In genomic region chr2:106609780-106610179, GRCh38 we compare ENCODE assay signal across 40 cellular contexts.
"Had no signal": no experiment of that assay in that cellular context is flagged by ENCODE, and none has a peak within 500 bp of the region (broad histone marks: within the 10 kb centered on the region; RNA-seq: fewer than 3 reads in every experiment).

No MANE protein-coding gene starts in this region.

- H3K4me1 ChIP-seq: adrenal gland, ascending aorta, breast epithelium had no signal

- H3K9me3 Mint-ChIP-seq: activated naive CD4-positive, alpha-beta T cell treated with anti-CD3 and anti-CD28 coated beads, Interleukin-2, amount 10 ng/mL, durations not matched to agents 7 days and 5 days; activated naive CD4-positive, alpha-beta T cell treated with anti-CD3 and anti-CD28 coated beads, Interleukin-2, amount 50 U/mL, for 24 hours; activated naive CD4-positive, alpha-beta T cell treated with anti-CD3 and anti-CD28 coated beads, Interleukin-2, amount 50 U/mL, for 72 hours; activated naive CD8-positive, alpha-beta T cell treated with anti-CD3 and anti-CD28 coated beads for 36 hours; activated T-cell treated with anti-CD3 and anti-CD28 coated beads, Interleukin-2, amount 50 U/mL, for 24 hours; activated T-cell treated with anti-CD3 and anti-CD28 coated beads, Interleukin-2, amount 50 U/mL, for 4 hours; activated T-helper 1 cell treated with anti-CD3 and anti-CD28 coated beads, Interleukin-12 subunit alpha, Interleukin-12 subunit beta, Interleukin-2, Interleukin-4 antibody, amounts not matched to agents 30 ng/mL and 10 ng/mL and 1 ng/mL, durations not matched to agents 14 hours and 24 hours and 36 hours; activated T-helper 2 cell treated with anti-CD3 and anti-CD28 coated beads, Interferon-gamma antibody, Interleukin-2, Interleukin-4, amounts not matched to agents 10 μg/mL and 5 μg/mL and 100 μg/mL, durations not matched to agents 14 hours and 24 hours and 36 hours; central memory CD8-positive, alpha-beta T cell had no signal

- H3K4me3 ChIP-seq: adrenal gland, ascending aorta, body of pancreas, breast epithelium, cardiac muscle cell had no signal

- H3K4me1 Mint-ChIP-seq: activated naive CD4-positive, alpha-beta T cell treated with anti-CD3 and anti-CD28 coated beads, Interleukin-2, amount 10 ng/mL, durations not matched to agents 7 days and 5 days; activated naive CD4-positive, alpha-beta T cell treated with anti-CD3 and anti-CD28 coated beads, Interleukin-2, amount 50 U/mL, for 24 hours; activated naive CD8-positive, alpha-beta T cell treated with anti-CD3 and anti-CD28 coated beads for 36 hours; activated naive CD8-positive, alpha-beta T cell treated with anti-CD3 and anti-CD28 coated beads, Interleukin-2, amount 10 ng/mL, durations not matched to agents 7 days and 5 days; activated naive CD8-positive, alpha-beta T cell treated with anti-CD3 and anti-CD28 coated beads, Interleukin-2, amount 50 U/mL, for 24 hours; activated T-helper 17 cell treated with anti-CD3 and anti-CD28 coated beads, Interleukin-2, amount 50 U/mL, for 72 hours; brain; central memory CD8-positive, alpha-beta T cell had no signal

- H3K27me3 Mint-ChIP-seq: activated naive CD8-positive, alpha-beta T cell treated with anti-CD3 and anti-CD28 coated beads for 36 hours had no signal

- H3K27ac ChIP-seq: adrenal gland, ascending aorta, body of pancreas, brain microvascular endothelial cell, breast epithelium, cardiac muscle cell had no signal

- DNase-seq: activated effector memory CD4-positive, alpha-beta T cell treated with anti-CD3 and anti-CD28 coated beads, Interleukin-2, amount 50 U/mL, for 16 hours; activated effector memory CD4-positive, alpha-beta T cell treated with Interleukin-2 at 50 U/mL for 16 hours; activated gamma-delta T cell; activated gamma-delta T cell treated with Interleukin-2 at 50 U/mL for 16 hours; activated naive CD4-positive, alpha-beta T cell; activated naive CD4-positive, alpha-beta T cell treated with anti-CD3 and anti-CD28 coated beads for 36 hours; activated naive CD4-positive, alpha-beta T cell treated with anti-CD3 and anti-CD28 coated beads, Interleukin-2, amount 10 ng/mL, durations not matched to agents 7 days and 5 days; activated naive CD4-positive, alpha-beta T cell treated with anti-CD3 and anti-CD28 coated beads, Interleukin-2, amount 50 U/mL, for 16 hours; activated naive CD8-positive, alpha-beta T cell treated with anti-CD3 and anti-CD28 coated beads for 36 hours; activated naive CD8-positive, alpha-beta T cell treated with anti-CD3 and anti-CD28 coated beads, Interleukin-2, amount 10 ng/mL, durations not matched to agents 7 days and 5 days; activated naive CD8-positive, alpha-beta T cell treated with anti-CD3 and anti-CD28 coated beads, Interleukin-2, amount 50 U/mL, for 24 hours; activated T-cell treated with anti-CD3 and anti-CD28 coated beads for 4 hours; activated T-cell treated with anti-CD3 and anti-CD28 coated beads, Interleukin-2, amount 50 U/mL, for 1 hour; activated T-cell treated with anti-CD3 and anti-CD28 coated beads, Interleukin-2, amount 50 U/mL, for 24 hours; activated T-cell treated with anti-CD3 and anti-CD28 coated beads, Interleukin-2, amount 50 U/mL, for 4 hours; activated T-cell treated with anti-CD3 and anti-CD28 coated beads, Interleukin-2, amount 50 U/mL, for 48 hours; activated T-cell treated with anti-CD3 and anti-CD28 coated beads, Interleukin-2, amount 50 U/mL, for 72 hours; adrenal gland; amniotic stem cell; amygdala; anterior cingulate cortex; aorta; body of pancreas; brain microvascular endothelial cell; caudate nucleus; central memory CD4-positive, alpha-beta T cell; cerebellar nuclear complex had no signal

- H3K27me3 ChIP-seq: adrenal gland, ascending aorta, body of pancreas, brain microvascular endothelial cell, breast epithelium, cardiac muscle cell had no signal

- H3K9me3 ChIP-seq: adrenal gland, ascending aorta had no signal

- H3K36me3 ChIP-seq: adrenal gland, ascending aorta, brain microvascular endothelial cell, breast epithelium, cardiac muscle cell had no signal

- H3K4me3 Mint-ChIP-seq: activated naive CD4-positive, alpha-beta T cell treated with anti-CD3 and anti-CD28 coated beads for 36 hours; activated naive CD4-positive, alpha-beta T cell treated with anti-CD3 and anti-CD28 coated beads, Interleukin-2, amount 10 ng/mL, durations not matched to agents 7 days and 5 days; activated naive CD4-positive, alpha-beta T cell treated with anti-CD3 and anti-CD28 coated beads, Interleukin-2, amount 50 U/mL, for 24 hours; activated naive CD8-positive, alpha-beta T cell; activated naive CD8-positive, alpha-beta T cell treated with anti-CD3 and anti-CD28 coated beads for 36 hours; activated naive CD8-positive, alpha-beta T cell treated with anti-CD3 and anti-CD28 coated beads, Interleukin-2, amount 10 ng/mL, durations not matched to agents 7 days and 5 days; activated naive CD8-positive, alpha-beta T cell treated with anti-CD3 and anti-CD28 coated beads, Interleukin-2, amount 50 U/mL, for 24 hours; activated T-cell treated with anti-CD3 and anti-CD28 coated beads, Interleukin-2, amount 50 U/mL, for 24 hours; activated T-cell treated with anti-CD3 and anti-CD28 coated beads, Interleukin-2, amount 50 U/mL, for 4 hours; activated T-cell treated with anti-CD3 and anti-CD28 coated beads, Interleukin-2, amount 50 U/mL, for 72 hours; activated T-helper 1 cell treated with anti-CD3 and anti-CD28 coated beads, Interleukin-12 subunit alpha, Interleukin-12 subunit beta, Interleukin-2, Interleukin-4 antibody, amounts not matched to agents 30 ng/mL and 10 ng/mL and 1 ng/mL, durations not matched to agents 14 hours and 24 hours and 36 hours; activated T-helper 17 cell treated with anti-CD3 and anti-CD28 coated beads, Interleukin-2, amount 50 U/mL, for 72 hours; brain; central memory CD8-positive, alpha-beta T cell had no signal

- FAIRE-seq: astrocyte, bronchial epithelial cell had no signal

- H3K27ac Mint-ChIP-seq: activated naive CD4-positive, alpha-beta T cell treated with anti-CD3 and anti-CD28 coated beads for 36 hours; activated naive CD4-positive, alpha-beta T cell treated with anti-CD3 and anti-CD28 coated beads, Interleukin-2, amount 10 ng/mL, durations not matched to agents 7 days and 5 days; activated naive CD4-positive, alpha-beta T cell treated with anti-CD3 and anti-CD28 coated beads, Interleukin-2, amount 50 U/mL, for 24 hours; activated naive CD4-positive, alpha-beta T cell treated with anti-CD3 and anti-CD28 coated beads, Interleukin-2, amount 50 U/mL, for 72 hours; activated naive CD8-positive, alpha-beta T cell; activated naive CD8-positive, alpha-beta T cell treated with anti-CD3 and anti-CD28 coated beads for 36 hours; activated naive CD8-positive, alpha-beta T cell treated with anti-CD3 and anti-CD28 coated beads, Interleukin-2, amount 10 ng/mL, durations not matched to agents 7 days and 5 days; activated naive CD8-positive, alpha-beta T cell treated with anti-CD3 and anti-CD28 coated beads, Interleukin-2, amount 50 U/mL, for 24 hours; activated T-cell treated with anti-CD3 and anti-CD28 coated beads, Interleukin-2, amount 50 U/mL, for 24 hours; activated T-cell treated with anti-CD3 and anti-CD28 coated beads, Interleukin-2, amount 50 U/mL, for 72 hours; activated T-helper 1 cell treated with anti-CD3 and anti-CD28 coated beads, Interleukin-12 subunit alpha, Interleukin-12 subunit beta, Interleukin-2, Interleukin-4 antibody, amounts not matched to agents 30 ng/mL and 10 ng/mL and 1 ng/mL, durations not matched to agents 14 hours and 24 hours and 36 hours; activated T-helper 17 cell treated with anti-CD3 and anti-CD28 coated beads, Interleukin-2, amount 50 U/mL, for 72 hours; activated T-helper 2 cell treated with anti-CD3 and anti-CD28 coated beads, Interferon-gamma antibody, Interleukin-2, Interleukin-4, amounts not matched to agents 10 μg/mL and 5 μg/mL and 100 μg/mL, durations not matched to agents 14 hours and 24 hours and 36 hours; brain had no signal

- ATAC-seq: activated naive CD4-positive, alpha-beta T cell treated with anti-CD3 and anti-CD28 coated beads, Interleukin-2, amount 50 U/mL, for 72 hours; activated naive CD8-positive, alpha-beta T cell treated with anti-CD3 and anti-CD28 coated beads, Interleukin-2, amount 50 U/mL, for 24 hours; activated T-cell treated with anti-CD3 and anti-CD28 coated beads, Interleukin-2, amount 50 U/mL, for 4 hours; activated T-cell treated with anti-CD3 and anti-CD28 coated beads, Interleukin-2, amount 50 U/mL, for 72 hours; activated T-helper 17 cell treated with anti-CD3 and anti-CD28 coated beads, Interleukin-2, amount 50 U/mL, for 72 hours; body of pancreas had no signal

- H3K36me3 Mint-ChIP-seq: activated naive CD4-positive, alpha-beta T cell treated with anti-CD3 and anti-CD28 coated beads, Interleukin-2, amount 10 ng/mL, durations not matched to agents 7 days and 5 days; activated naive CD4-positive, alpha-beta T cell treated with anti-CD3 and anti-CD28 coated beads, Interleukin-2, amount 50 U/mL, for 24 hours; activated naive CD8-positive, alpha-beta T cell; activated naive CD8-positive, alpha-beta T cell treated with anti-CD3 and anti-CD28 coated beads for 36 hours; activated naive CD8-positive, alpha-beta T cell treated with anti-CD3 and anti-CD28 coated beads, Interleukin-2, amount 10 ng/mL, durations not matched to agents 7 days and 5 days; brain had no signal
